Comparison of ENCODE assay signal across 11 cellular contexts in the genomic region with DNA sequence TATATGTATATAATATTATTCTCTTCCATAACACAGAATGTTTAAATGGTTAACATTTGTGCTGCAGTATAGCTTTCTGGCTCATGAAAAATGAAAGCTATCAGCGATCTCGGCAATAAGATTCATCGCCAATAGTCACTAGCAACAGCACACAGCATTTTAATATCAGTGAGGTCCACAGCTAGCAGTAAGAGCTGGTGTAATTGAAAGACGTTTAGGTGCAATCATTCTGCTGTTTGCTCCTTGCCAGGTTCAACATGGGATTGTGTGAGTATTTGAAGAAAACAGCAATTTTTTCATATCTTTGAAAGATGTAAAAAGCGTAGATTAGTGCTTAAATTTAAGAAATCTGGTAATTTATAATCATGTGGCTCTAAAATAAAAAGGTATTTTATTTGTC. TPM values are rescaled to one million over a fixed set of nuclear protein-coding genes. Genes with fewer than 3 reads are reported as not detected.
DNase-seq lines count a peak whose midpoint lies in the region; ATAC-seq and TF ChIP-seq lines count a peak whose summit lies in the region.
"Had no signal": no experiment of that assay in that cellular context is flagged by ENCODE, and none has a peak within 500 bp of the region (broad histone marks: within the 10 kb centered on the region; RNA-seq: fewer than 3 reads in every experiment).

No MANE protein-coding gene starts in this region.

- TF ChIP-seq CTCF in natural killer cell (IDR thresholded peaks at IDR 0.05): no peak

- no peak for DNase-seq in activated CD4-positive, alpha-beta T cell treated with anti-CD3 and anti-CD28 coated beads for 36 hours
- no peak for DNase-seq in activated CD4-positive, alpha-beta T cell treated with anti-CD3 and anti-CD28 coated beads for 1 hour
- peak; percentile 91 for DNase-seq in NCI-H2227 treated with DMSO at 0.1 percent for 48 hours (lab: John Stamatoyannopoulos, UW)
- DNase-seq in adipocyte (ENCODE audit: low read depth): peak; percentile 48
- DNase-seq in natural killer cell: no peak
- DNase-seq in stimulated activated CD4-positive, alpha-beta T cell treated with anti-CD3 and anti-CD28 coated beads, Interleukin-15, amount 100 ng/mL, for 24 hours: no peak
- no peak for DNase-seq in COLO829 (ENCODE audit: low spot score)
- DNase-seq in stimulated activated CD8-positive, alpha-beta memory T cell treated with anti-CD3 and anti-CD28 coated beads, Interleukin-4, amount 100 ng/mL, for 48 hours: no peak
- DNase-seq: activated CD4-positive, alpha-beta T cell treated with anti-CD3 and anti-CD28 coated beads, Interleukin-2, amount 50 U/mL, for 4 hours; Peyer's patch had no signal

- peaks cover 77% of the 10 kb centered on the region for H3K4me1 Mint-ChIP-seq in activated CD4-positive, alpha-beta T cell treated with anti-CD3 and anti-CD28 coated beads for 36 hours
- peaks cover 73 to 81% of the 10 kb centered on the region in 2 donors for H3K4me1 Mint-ChIP-seq in natural killer cell

- H3K27ac Mint-ChIP-seq in activated CD4-positive, alpha-beta T cell treated with anti-CD3 and anti-CD28 coated beads for 36 hours: peak overlapping the region; percentile 77
- peak overlapping the region; percentile 83 to 87 for H3K27ac Mint-ChIP-seq in natural killer cell

- H3K4me3 Mint-ChIP-seq in activated CD4-positive, alpha-beta T cell treated with anti-CD3 and anti-CD28 coated beads for 36 hours: peak overlapping the region; percentile 67
- peak overlapping the region; percentile 51 for H3K4me3 Mint-ChIP-seq in natural killer cell

- H3K36me3 ChIP-seq in adipocyte (ENCODE audit: control insufficient read depth, insufficient read depth, low read length, severe bottlenecking): no peaks in the 10 kb centered on the region
- H3K36me3 ChIP-seq: Peyer's patch had no signal

- CTCF ChIA-PET in activated CD4-positive, alpha-beta T cell treated with anti-CD3 and anti-CD28 coated beads for 36 hours (lab: Charles Lee): interaction anchor here (1.4 to 1.9 kb wide), 3 partner anchors 14 to 20 kb away, joined by 3 to 8 read pairs (median 8); a partner anchor contains a TSS

- H3K9ac ChIP-seq in adipocyte (ENCODE audit: low read length): peak overlapping the region; percentile 16

- intact Hi-C loops in activated CD4-positive, alpha-beta T cell treated with anti-CD3 and anti-CD28 coated beads for 36 hours (cut with DNase I, micrococcal nuclease): loop anchor here in 1 of 2 experiments (5.0 kb wide), 1 partner anchor 1113 kb away; a partner anchor contains a TSS
- intact Hi-C loops in natural killer cell (cut with micrococcal nuclease): no loop called here

- peak overlapping the region; percentile 80 for H3K4me3 ChIP-seq in adipocyte (ENCODE audit: low read length)
- H3K4me3 ChIP-seq: A549 had no signal

- H3K27me3 Mint-ChIP-seq in activated CD4-positive, alpha-beta T cell treated with anti-CD3 and anti-CD28 coated beads for 36 hours: no peaks in the 10 kb centered on the region
- no peaks in the 10 kb centered on the region for H3K27me3 Mint-ChIP-seq in natural killer cell (ENCODE audit: low read depth in 2 of 2)

- H3K36me3 Mint-ChIP-seq in activated CD4-positive, alpha-beta T cell treated with anti-CD3 and anti-CD28 coated beads for 36 hours (ENCODE audit: low read depth): no peaks in the 10 kb centered on the region
- H3K36me3 Mint-ChIP-seq in natural killer cell: no peaks in the 10 kb centered on the region

- H3K9me3 ChIP-seq in adipocyte (ENCODE audit: control insufficient read depth, low read length): no peaks in the 10 kb centered on the region
- H3K9me3 ChIP-seq: A549, Peyer's patch had no signal

- POLR2A ChIA-PET in activated CD4-positive, alpha-beta T cell treated with anti-CD3 and anti-CD28 coated beads for 36 hours (lab: Charles Lee): no interaction called here

- H3K27me3 ChIP-seq in adipocyte (replicated peaks; ENCODE audit: control insufficient read depth, insufficient read depth, low read length): no peaks in the 10 kb centered on the region
- H3K27me3 ChIP-seq: Peyer's patch had no signal

- ATAC-seq in activated CD4-positive, alpha-beta T cell treated with anti-CD3 and anti-CD28 coated beads for 36 hours: no peak
- no peak for ATAC-seq in natural killer cell
- ATAC-seq: A549 had no signal

- peaks cover 4% of the 10 kb centered on the region for H3K4me1 ChIP-seq in adipocyte (ENCODE audit: control insufficient read depth, insufficient read depth, low read length)
- H3K4me1 ChIP-seq: A549 had no signal

- no peaks in the 10 kb centered on the region for H3K9me3 Mint-ChIP-seq in activated CD4-positive, alpha-beta T cell treated with anti-CD3 and anti-CD28 coated beads for 36 hours (ENCODE audit: low read depth)
- no peaks in the 10 kb centered on the region for H3K9me3 Mint-ChIP-seq in natural killer cell

RNA-seq across cellular contexts. Expression of a gene that starts 20.1 kb away (rescaled TPM):
- total RNA-seq in activated CD4-positive, alpha-beta T cell treated with anti-CD3 and anti-CD28 coated beads for 36 hours: 10 to 100 TPM; 22.2 to 25.5 TPM
- 100 to 1,000 TPM; 111 to 148 (median 140) TPM for total RNA-seq in natural killer cell

Comparison
In these comparisons a context has a peak if more than half of its experiments do, and no peak if none do; other contexts are left out.
1. DNase-seq: peak in NCI-H2227 treated with DMSO at 0.1 percent for 48 hours (single experiment) and adipocyte (single experiment); none in activated CD4-positive, alpha-beta T cell treated with anti-CD3 and anti-CD28 coated beads for 36 hours (single experiment), activated CD4-positive, alpha-beta T cell treated with anti-CD3 and anti-CD28 coated beads for 1 hour (single experiment), natural killer cell (single experiment), stimulated activated CD4-positive, alpha-beta T cell treated with anti-CD3 and anti-CD28 coated beads, Interleukin-15, amount 100 ng/mL, for 24 hours (single experiment), COLO829 (single experiment) and stimulated activated CD8-positive, alpha-beta memory T cell treated with anti-CD3 and anti-CD28 coated beads, Interleukin-4, amount 100 ng/mL, for 48 hours (single experiment).
2. RNA of a gene that starts 20.1 kb away (total RNA-seq): 111 to 148 TPM in natural killer cell; 22.2 to 25.5 TPM in activated CD4-positive, alpha-beta T cell treated with anti-CD3 and anti-CD28 coated beads for 36 hours; every median in the first group is over 4 times any median in the second.